ENCODE assay signal across 13 cellular contexts in genomic region chr3:54322354-54322753, GRCh38.
DNase-seq lines count a peak whose midpoint lies in the region; ATAC-seq, FAIRE-seq and TF ChIP-seq lines count a peak whose summit lies in the region.
"Had no signal": no experiment of that assay in that cellular context is flagged by ENCODE, and none has a peak within 500 bp of the region (broad histone marks: within the 10 kb centered on the region; RNA-seq: fewer than 3 reads in every experiment).

No MANE protein-coding gene starts in this region.

- H3K36me3 ChIP-seq in BLaER1 (no peaks in the 10 kb centered on the region), bronchial epithelial cell (ENCODE audit: control insufficient read depth, insufficient read depth, low read length) (no peaks in the 10 kb centered on the region)

- TF ChIP-seq CTCF in bronchial epithelial cell (IDR thresholded peaks at IDR 0.05; ENCODE audit: insufficient read depth, low read length, severe bottlenecking): no peak
- no peak for TF ChIP-seq CTCF in chondrocyte (IDR thresholded peaks at IDR 0.05)

- H3K27me3 ChIP-seq in BLaER1: no peaks in the 10 kb centered on the region
- H3K27me3 ChIP-seq in bronchial epithelial cell (ENCODE audit: control insufficient read depth, insufficient read depth, low read length): no peaks in the 10 kb centered on the region

- H3K36me3 Mint-ChIP-seq in chondrocyte (ENCODE audit: low read depth): no peaks in the 10 kb centered on the region
- no peaks in the 10 kb centered on the region for H3K36me3 Mint-ChIP-seq in activated CD4-positive, alpha-beta memory T cell treated with anti-CD3 and anti-CD28 coated beads, Interleukin-2, amount 10 ng/mL, durations not matched to agents 7 days and 5 days (ENCODE audit: low read depth)

- CTCF ChIA-PET in activated CD4-positive, alpha-beta memory T cell treated with anti-CD3 and anti-CD28 coated beads, Interleukin-2, amount 10 ng/mL, durations not matched to agents 7 days and 5 days (lab: Charles Lee): no interaction called here

- no peaks in the 10 kb centered on the region for H4K20me1 ChIP-seq in BLaER1

- peak overlapping the region; percentile 36 for H3K4me2 ChIP-seq in BLaER1

- no peaks in the 10 kb centered on the region for H3K27me3 Mint-ChIP-seq in chondrocyte (ENCODE audit: low read depth)
- H3K27me3 Mint-ChIP-seq in activated CD4-positive, alpha-beta memory T cell treated with anti-CD3 and anti-CD28 coated beads, Interleukin-2, amount 10 ng/mL, durations not matched to agents 7 days and 5 days: no peaks in the 10 kb centered on the region
- H3K27me3 Mint-ChIP-seq: activated CD8-positive, alpha-beta T cell treated with anti-CD3 and anti-CD28 coated beads for 36 hours had no signal

- no peaks in the 10 kb centered on the region for H3K4me1 Mint-ChIP-seq in chondrocyte (ENCODE audit: low read depth)
- no peaks in the 10 kb centered on the region for H3K4me1 Mint-ChIP-seq in activated CD4-positive, alpha-beta memory T cell treated with anti-CD3 and anti-CD28 coated beads, Interleukin-2, amount 10 ng/mL, durations not matched to agents 7 days and 5 days

- H3K4me3 Mint-ChIP-seq in chondrocyte (ENCODE audit: unreplicated experiment): no peak overlapping the region
- H3K4me3 Mint-ChIP-seq in activated CD4-positive, alpha-beta memory T cell treated with anti-CD3 and anti-CD28 coated beads, Interleukin-2, amount 10 ng/mL, durations not matched to agents 7 days and 5 days: no peak overlapping the region
- H3K4me3 Mint-ChIP-seq: activated CD8-positive, alpha-beta T cell treated with anti-CD3 and anti-CD28 coated beads for 36 hours had no signal

- no peak overlapping the region for H3K27ac ChIP-seq in BLaER1

- DNase-seq in NCI-H2029 (lab: John Stamatoyannopoulos, UW) (peak; percentile 67), bronchial epithelial cell (ENCODE audit: low read depth) (peak; percentile 17), mucosa of gallbladder (ENCODE audit: low spot score) (peak; percentile 86), chondrocyte (ENCODE audit: low spot score) (no peak)
- no peak for DNase-seq in activated CD4-positive, alpha-beta memory T cell treated with anti-CD3 and anti-CD28 coated beads, Interleukin-2, amount 10 ng/mL, durations not matched to agents 7 days and 5 days
- DNase-seq: activated CD8-positive, alpha-beta T cell treated with anti-CD3 and anti-CD28 coated beads for 36 hours; GF-D8; islet precursor cell; posterior cingulate gyrus had no signal

- no peaks in the 10 kb centered on the region for H3K9me3 Mint-ChIP-seq in chondrocyte (ENCODE audit: low read depth)
- H3K9me3 Mint-ChIP-seq in activated CD4-positive, alpha-beta memory T cell treated with anti-CD3 and anti-CD28 coated beads, Interleukin-2, amount 10 ng/mL, durations not matched to agents 7 days and 5 days: no peaks in the 10 kb centered on the region
- H3K9me3 Mint-ChIP-seq: activated CD8-positive, alpha-beta T cell treated with anti-CD3 and anti-CD28 coated beads for 36 hours had no signal

- POLR2A ChIA-PET in activated CD4-positive, alpha-beta memory T cell treated with anti-CD3 and anti-CD28 coated beads, Interleukin-2, amount 10 ng/mL, durations not matched to agents 7 days and 5 days (lab: Charles Lee): no interaction called here

- no peak overlapping the region for H3K4me3 ChIP-seq in BLaER1
- no peak overlapping the region for H3K4me3 ChIP-seq in bronchial epithelial cell (ENCODE audit: low read depth, low read length)

- no peak overlapping the region for H3K9ac ChIP-seq in BLaER1

- no peaks in the 10 kb centered on the region for H3K9me3 ChIP-seq in BLaER1

- peaks cover 34% of the 10 kb centered on the region for H3K4me1 ChIP-seq in BLaER1

- ATAC-seq in GM21423 (IDR thresholded peaks at IDR 0.05; ENCODE audit: unreplicated experiment): no peak
- no peak for ATAC-seq in GM18520 (IDR thresholded peaks at IDR 0.05; ENCODE audit: unreplicated experiment)
- ATAC-seq: activated CD8-positive, alpha-beta T cell treated with anti-CD3 and anti-CD28 coated beads for 36 hours had no signal

- no peak overlapping the region for H3K27ac Mint-ChIP-seq in chondrocyte (ENCODE audit: unreplicated experiment)
- H3K27ac Mint-ChIP-seq in activated CD4-positive, alpha-beta memory T cell treated with anti-CD3 and anti-CD28 coated beads, Interleukin-2, amount 10 ng/mL, durations not matched to agents 7 days and 5 days: no peak overlapping the region
- H3K27ac Mint-ChIP-seq: activated CD8-positive, alpha-beta T cell treated with anti-CD3 and anti-CD28 coated beads for 36 hours had no signal

- FAIRE-seq in bronchial epithelial cell (lab: Jason Lieb, UNC): no peak
- FAIRE-seq: TTC549 had no signal

Comparison
In these comparisons a context has a peak if more than half of its experiments do, and no peak if none do; other contexts are left out.
1. DNase-seq: peak in NCI-H2029 (single experiment), bronchial epithelial cell (single experiment) and mucosa of gallbladder (single experiment); none in chondrocyte (single experiment) and activated CD4-positive, alpha-beta memory T cell treated with anti-CD3 and anti-CD28 coated beads, Interleukin-2, amount 10 ng/mL, durations not matched to agents 7 days and 5 days (single experiment).